In the genomic region with DNA sequence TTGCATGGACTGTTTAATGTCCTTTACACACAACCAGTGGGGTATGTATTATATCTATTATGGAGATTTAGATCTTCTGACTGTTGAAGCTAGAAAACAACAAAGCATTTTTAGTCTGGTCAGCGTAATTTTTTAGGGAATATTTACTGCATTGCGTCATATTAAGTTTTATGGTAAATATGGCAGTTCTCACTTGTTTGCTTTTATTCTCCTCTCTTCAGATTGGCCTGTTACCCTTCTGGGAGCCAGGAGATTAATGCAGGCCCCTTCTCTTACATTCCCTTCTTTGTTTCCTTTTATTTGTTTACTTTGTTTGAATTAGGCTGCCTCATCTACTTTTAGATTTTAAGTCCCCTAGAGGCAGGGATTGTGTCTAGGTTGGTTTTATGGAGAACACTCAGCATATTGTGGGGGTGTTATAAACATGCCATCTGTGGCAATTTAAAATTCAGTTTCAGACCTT, we compare ENCODE assay signal across 23 cellular contexts. TPM values are rescaled to one million over a fixed set of nuclear protein-coding genes. Genes with fewer than 3 reads are reported as not detected.
DNase-seq lines count a peak whose midpoint lies in the region; ATAC-seq and TF ChIP-seq lines count a peak whose summit lies in the region.
"Had no signal": no experiment of that assay in that cellular context is flagged by ENCODE, and none has a peak within 500 bp of the region (broad histone marks: within the 10 kb centered on the region; RNA-seq: fewer than 3 reads in every experiment).

No MANE protein-coding gene starts in this region.

- H3K18ac ChIP-seq in mesendoderm (ENCODE audit: low read length): no peak overlapping the region

- H3K4me1 Mint-ChIP-seq in naive thymus-derived CD8-positive, alpha-beta T cell: peaks cover 20 to 64% (median 39%) of the 10 kb centered on the region in 4 donors

- H3K4me3 Mint-ChIP-seq in naive thymus-derived CD8-positive, alpha-beta T cell: no peak overlapping the region
- H3K4me3 Mint-ChIP-seq: activated CD4-positive, alpha-beta T cell treated with anti-CD3 and anti-CD28 coated beads for 36 hours; activated naive CD4-positive, alpha-beta T cell treated with anti-CD3 and anti-CD28 coated beads, Interleukin-2, amount 50 U/mL, for 24 hours; activated T-helper 1 cell treated with anti-CD3 and anti-CD28 coated beads, Interleukin-12 subunit alpha, Interleukin-12 subunit beta, Interleukin-2, Interleukin-4 antibody, amounts not matched to agents 30 ng/mL and 10 ng/mL and 1 ng/mL, durations not matched to agents 14 hours and 24 hours and 36 hours; stimulated activated naive CD8-positive, alpha-beta T cell treated with anti-CD3 and anti-CD28 coated beads, Interleukin-15, amount 100 ng/mL, for 72 hours had no signal

- no peak overlapping the region for H3K9ac ChIP-seq in SK-N-MC (ENCODE audit: insufficient read length)
- no peak overlapping the region for H3K9ac ChIP-seq in mesendoderm (ENCODE audit: low read length)

- DNase-seq in HEK293T (ENCODE audit: extremely low spot score) (no peak), SK-N-MC (ENCODE audit: low read depth, low spot score) (no peak), mesendoderm (peak; percentile 4)
- DNase-seq in naive thymus-derived CD8-positive, alpha-beta T cell: no peak
- DNase-seq in stimulated activated naive CD8-positive, alpha-beta T cell treated with anti-CD3 and anti-CD28 coated beads, Interleukin-15, Interleukin-2, amounts not matched to agents 100 U/mL and 50 U/mL, for 24 hours: no peak
- DNase-seq: activated CD4-positive, alpha-beta T cell treated with anti-CD3 and anti-CD28 coated beads for 36 hours; effector CD4-positive, alpha-beta T cell; H7; left lung; NCI-H1417 treated with DMSO at 0.1 percent for 48 hours; NCI-H2171 treated with DMSO at 0.1 percent for 48 hours; NK-92 treated with Interleukin-12 subunit alpha and Interleukin-12 subunit beta, amount 100 ng/mL, for 24 hours; RPMI8226; stimulated activated CD4-positive, alpha-beta T cell treated with anti-CD3 and anti-CD28 coated beads, Interleukin-4, amount 100 ng/mL, for 1 hour; stimulated activated naive CD8-positive, alpha-beta T cell treated with anti-CD3 and anti-CD28 coated beads, Interleukin-15, amount 100 ng/mL, for 72 hours; SW 1271; trophoblast cell had no signal

- H2BK5ac ChIP-seq in mesendoderm (ENCODE audit: low read length): no peak overlapping the region

- peaks cover 16% of the 10 kb centered on the region for H3K79me2 ChIP-seq in mesendoderm (ENCODE audit: control insufficient read depth, insufficient read depth, low read length)

- ATAC-seq in GM21737 (IDR thresholded peaks at IDR 0.05; ENCODE audit: unreplicated experiment): no peak
- no peak for ATAC-seq in naive thymus-derived CD8-positive, alpha-beta T cell
- ATAC-seq in HG03571 (IDR thresholded peaks at IDR 0.05; ENCODE audit: unreplicated experiment): no peak
- no peak for ATAC-seq in stimulated activated naive CD8-positive, alpha-beta T cell treated with anti-CD3 and anti-CD28 coated beads, Interleukin-15, Interleukin-2, amounts not matched to agents 100 U/mL and 50 U/mL, for 24 hours
- ATAC-seq: activated CD4-positive, alpha-beta T cell treated with anti-CD3 and anti-CD28 coated beads for 36 hours; left lung; stimulated activated naive CD8-positive, alpha-beta T cell treated with anti-CD3 and anti-CD28 coated beads, Interleukin-15, amount 100 ng/mL, for 72 hours had no signal

- H3K27ac Mint-ChIP-seq in naive thymus-derived CD8-positive, alpha-beta T cell: no peak overlapping the region
- H3K27ac Mint-ChIP-seq: activated CD4-positive, alpha-beta T cell treated with anti-CD3 and anti-CD28 coated beads for 36 hours; activated naive CD4-positive, alpha-beta T cell treated with anti-CD3 and anti-CD28 coated beads, Interleukin-2, amount 50 U/mL, for 24 hours; activated T-helper 1 cell treated with anti-CD3 and anti-CD28 coated beads, Interleukin-12 subunit alpha, Interleukin-12 subunit beta, Interleukin-2, Interleukin-4 antibody, amounts not matched to agents 30 ng/mL and 10 ng/mL and 1 ng/mL, durations not matched to agents 14 hours and 24 hours and 36 hours; stimulated activated naive CD8-positive, alpha-beta T cell treated with anti-CD3 and anti-CD28 coated beads, Interleukin-15, amount 100 ng/mL, for 72 hours had no signal

- H3K27me3 Mint-ChIP-seq in naive thymus-derived CD8-positive, alpha-beta T cell: no peaks in the 10 kb centered on the region
- H3K27me3 Mint-ChIP-seq: activated CD4-positive, alpha-beta T cell treated with anti-CD3 and anti-CD28 coated beads for 36 hours; activated naive CD4-positive, alpha-beta T cell treated with anti-CD3 and anti-CD28 coated beads, Interleukin-2, amount 50 U/mL, for 24 hours; stimulated activated naive CD8-positive, alpha-beta T cell treated with anti-CD3 and anti-CD28 coated beads, Interleukin-15, amount 100 ng/mL, for 72 hours had no signal

- H3K36me3 ChIP-seq in SK-N-MC (ENCODE audit: insufficient read depth, low read length) (no peaks in the 10 kb centered on the region), mesendoderm (ENCODE audit: control insufficient read depth, insufficient read depth, low read length) (no peaks in the 10 kb centered on the region)
- H3K36me3 ChIP-seq: esophagus muscularis mucosa, left lung had no signal

- no peak overlapping the region for H3K56ac ChIP-seq in mesendoderm (ENCODE audit: low read length)

- no peak overlapping the region for H2BK120ac ChIP-seq in mesendoderm (ENCODE audit: low read depth, low read length)

- H3K79me1 ChIP-seq in mesendoderm (ENCODE audit: low read length): peaks cover 15% of the 10 kb centered on the region

- H3K23ac ChIP-seq in mesendoderm (ENCODE audit: low read length): no peak overlapping the region

- no peaks in the 10 kb centered on the region for H3K9me3 ChIP-seq in SK-N-MC (ENCODE audit: low read depth, low read length)
- H3K9me3 ChIP-seq: esophagus muscularis mucosa, left lung had no signal

- CTCF ChIA-PET in HEK293T (lab: Yijun Ruan, JAX): no interaction called here

- H3K27me3 ChIP-seq in mesendoderm (ENCODE audit: insufficient read depth, low read length, poor library complexity): no peaks in the 10 kb centered on the region
- H3K27me3 ChIP-seq: esophagus muscularis mucosa, left lung had no signal

- POLR2A ChIA-PET in HEK293T (lab: Yijun Ruan, JAX): interaction anchor here (0.9 kb wide), 1 partner anchor 13 kb away, joined by 5 read pairs; no protein-coding TSS in a partner anchor
- POLR2A ChIA-PET in naive thymus-derived CD8-positive, alpha-beta T cell (lab: Charles Lee): no interaction called here

- no peak overlapping the region for H3K4me2 ChIP-seq in mesendoderm (ENCODE audit: low read length)

- H3K4me3 ChIP-seq in SK-N-MC (peak overlapping the region; percentile 49), mesendoderm (ENCODE audit: low read length) (no peak overlapping the region)
- H3K4me3 ChIP-seq: esophagus muscularis mucosa, left lung had no signal

- peaks cover 2% of the 10 kb centered on the region for H3K4me1 ChIP-seq in mesendoderm (ENCODE audit: control insufficient read depth, low read depth, low read length)

- no peaks in the 10 kb centered on the region for H3K9me3 Mint-ChIP-seq in naive thymus-derived CD8-positive, alpha-beta T cell
- H3K9me3 Mint-ChIP-seq: activated naive CD4-positive, alpha-beta T cell treated with anti-CD3 and anti-CD28 coated beads, Interleukin-2, amount 50 U/mL, for 24 hours; activated T-helper 1 cell treated with anti-CD3 and anti-CD28 coated beads, Interleukin-12 subunit alpha, Interleukin-12 subunit beta, Interleukin-2, Interleukin-4 antibody, amounts not matched to agents 30 ng/mL and 10 ng/mL and 1 ng/mL, durations not matched to agents 14 hours and 24 hours and 36 hours; stimulated activated naive CD8-positive, alpha-beta T cell treated with anti-CD3 and anti-CD28 coated beads, Interleukin-15, amount 100 ng/mL, for 72 hours had no signal

- H3K36me3 Mint-ChIP-seq in naive thymus-derived CD8-positive, alpha-beta T cell: peaks cover 0 to 15% (median 15%) of the 10 kb centered on the region in 3 donors

- no peak overlapping the region for H4K5ac ChIP-seq in mesendoderm (ENCODE audit: low read length)

- H3K4ac ChIP-seq in mesendoderm (ENCODE audit: low read depth, low read length): no peak overlapping the region

- no peak overlapping the region for H2BK15ac ChIP-seq in mesendoderm (replicated peaks; ENCODE audit: low read depth)

- H2AK5ac ChIP-seq in mesendoderm (ENCODE audit: low read length): no peak overlapping the region

- peak; percentile 20 for TF ChIP-seq CTCF in C4-2B (conservative IDR thresholded peaks at IDR 0.05)

- WGBS in mesendoderm (ENCODE audit: extremely low coverage, insufficient coverage, low lambda C conversion rate): no CpG with 5 or more reads among the region's 2 CpGs

- H3K27ac ChIP-seq in C4-2B (no peak overlapping the region), SK-N-MC (peak overlapping the region; percentile 91), mesendoderm (ENCODE audit: low read depth, low read length) (no peak overlapping the region)
- H3K27ac ChIP-seq: esophagus muscularis mucosa had no signal

- no peak overlapping the region for H4K8ac ChIP-seq in mesendoderm (ENCODE audit: low read depth, low read length)

TF ChIP-seq in HEK293T, 16 proteins besides CTCF, POLR2A, EP300 and RAD21:
- 0 out of 2 replicates have a peak, but pooled peaks have one; percentile 61 for TF ChIP-seq CTBP1 (IDR thresholded peaks at IDR 0.05; ENCODE audit: borderline replicate concordance)
- TF ChIP-seq LEF1 (IDR thresholded peaks at IDR 0.05; ENCODE audit: borderline replicate concordance): no peak
- TF ChIP-seq, protein P1, sequence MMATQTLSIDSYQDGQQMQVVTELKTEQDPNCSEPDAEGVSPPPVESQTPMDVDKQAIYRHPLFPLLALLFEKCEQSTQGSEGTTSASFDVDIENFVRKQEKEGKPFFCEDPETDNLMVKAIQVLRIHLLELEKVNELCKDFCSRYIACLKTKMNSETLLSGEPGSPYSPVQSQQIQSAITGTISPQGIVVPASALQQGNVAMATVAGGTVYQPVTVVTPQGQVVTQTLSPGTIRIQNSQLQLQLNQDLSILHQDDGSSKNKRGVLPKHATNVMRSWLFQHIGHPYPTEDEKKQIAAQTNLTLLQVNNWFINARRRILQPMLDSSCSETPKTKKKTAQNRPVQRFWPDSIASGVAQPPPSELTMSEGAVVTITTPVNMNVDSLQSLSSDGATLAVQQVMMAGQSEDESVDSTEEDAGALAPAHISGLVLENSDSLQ (IDR thresholded peaks at IDR 0.05): 0 out of 2 replicates have a peak, but pooled peaks have one; percentile 35
- TF ChIP-seq FOXK2 (IDR thresholded peaks at IDR 0.05): 0 out of 2 replicates have a peak, but pooled peaks have one; percentile 32

RNA-seq across cellular contexts. Expression of a gene that starts 13.8 kb away (rescaled TPM):
- polyA plus RNA-seq in mesendoderm (2013, experiment 1 of 2): 37.9 TPM
- 40.1 TPM for polyA plus RNA-seq in mesendoderm (2013, experiment 2 of 2)
- total RNA-seq in naive thymus-derived CD8-positive, alpha-beta T cell: 10 to 100 TPM; 10.2 to 11.4 TPM
- 10 to 100 TPM; 15.4 to 17.3 (median 17.1) TPM for polyA plus RNA-seq in naive thymus-derived CD8-positive, alpha-beta T cell

RNA-seq across cellular contexts. Expression of a gene that starts 36.6 kb away (rescaled TPM):
- polyA plus RNA-seq in mesendoderm (2013, experiment 1 of 2): 106 TPM
- 110 TPM for polyA plus RNA-seq in mesendoderm (2013, experiment 2 of 2)
- total RNA-seq in naive thymus-derived CD8-positive, alpha-beta T cell: 10 to 100 TPM; 58.5 to 61.4 TPM
- 10 to 100 TPM; 50.3 to 52.7 (median 51.9) TPM for polyA plus RNA-seq in naive thymus-derived CD8-positive, alpha-beta T cell
